Comparison of ENCODE assay signal across 16 cellular contexts in genomic region chr2:235389626-235390025, GRCh38.
DNase-seq lines count a peak whose midpoint lies in the region; ATAC-seq and TF ChIP-seq lines count a peak whose summit lies in the region.
"Had no signal": no experiment of that assay in that cellular context is flagged by ENCODE, and none has a peak within 500 bp of the region (broad histone marks: within the 10 kb centered on the region; RNA-seq: fewer than 3 reads in every experiment).

No MANE protein-coding gene starts in this region.

- POLR2A ChIA-PET in OCI-LY7 (lab: Charles Lee), result interaction anchor here (0.7 kb wide), 1 partner anchor 1006 kb away, joined by 3 read pairs; no protein-coding TSS in a partner anchor

- TF ChIP-seq CTCF in GM12865 (IDR thresholded peaks at IDR 0.05; ENCODE audit: insufficient read depth, low read depth, low read length, missing control alignments) (no peak), OCI-LY7 (conservative IDR thresholded peaks at IDR 0.05; ENCODE audit: low read length) (no peak), osteoblast (IDR thresholded peaks at IDR 0.05; ENCODE audit: extremely low read depth, low read depth, low read length) (no peak)

- peak; percentile 10 for DNase-seq in GM12865 (ENCODE audit: low read depth)
- no peak for DNase-seq in OCI-LY7 (ENCODE audit: low spot score)
- no peak for DNase-seq in osteoblast (ENCODE audit: insufficient read length, low spot score, missing footprints)
- no peak for DNase-seq in effector CD8-positive, alpha-beta T cell (lab: John Stamatoyannopoulos, UW)
- DNase-seq: 8988T; CD4-positive, alpha-beta memory T cell; DMS153; GDM1; H7; HFFc6 had no signal

- H4K20me1 ChIP-seq in BLaER1, result 0 out of 2 replicates have a peak, but pooled peaks cover 14% of the 10 kb centered on the region
- no peaks in the 10 kb centered on the region for H4K20me1 ChIP-seq in OCI-LY7 (ENCODE audit: insufficient read depth, low read length)
- H4K20me1 ChIP-seq in osteoblast (ENCODE audit: insufficient read depth, low read length), result no peaks in the 10 kb centered on the region

- intact Hi-C loops in OCI-LY7 (cut with micrococcal nuclease; ENCODE audit: unreplicated experiment), result no loop called here

- H3K9me3 ChIP-seq in BLaER1, result no peaks in the 10 kb centered on the region
- no peaks in the 10 kb centered on the region for H3K9me3 ChIP-seq in OCI-LY7 (ENCODE audit: low read length)
- H3K9me3 ChIP-seq in osteoblast (ENCODE audit: low read depth, low read length), result no peaks in the 10 kb centered on the region

- ATAC-seq in HG02571 (IDR thresholded peaks at IDR 0.05; ENCODE audit: unreplicated experiment), result no peak
- ATAC-seq in HG03439 (IDR thresholded peaks at IDR 0.05; ENCODE audit: unreplicated experiment), result no peak
- ATAC-seq: GM23338, HCT116 had no signal

- H3K27me3 ChIP-seq in BLaER1 (no peaks in the 10 kb centered on the region), osteoblast (ENCODE audit: insufficient read depth, low read length) (no peaks in the 10 kb centered on the region)

- H3K4me3 ChIP-seq in BLaER1, result no peak overlapping the region
- no peak overlapping the region for H3K4me3 ChIP-seq in GM12865 (ENCODE audit: low read depth, low read length)
- no peak overlapping the region for H3K4me3 ChIP-seq in OCI-LY7 (ENCODE audit: low read depth, low read length, poor library complexity, severe bottlenecking)
- no peak overlapping the region for H3K4me3 ChIP-seq in osteoblast (ENCODE audit: insufficient read depth, low read length)
- H3K4me3 ChIP-seq: GM23338 had no signal

- no TSS peak for BruUV-seq in OCI-LY7 (replicated peaks; lab: Mats Ljungman, UMichigan)

- peak overlapping the region; percentile 52 for H2AFZ ChIP-seq in OCI-LY7 (ENCODE audit: low read length)
- peak overlapping the region; percentile 73 for H2AFZ ChIP-seq in osteoblast (ENCODE audit: low read length)
- H2AFZ ChIP-seq: GM23338 had no signal

- no peaks in the 10 kb centered on the region for H3K36me3 ChIP-seq in BLaER1
- H3K36me3 ChIP-seq in OCI-LY7 (ENCODE audit: insufficient read depth, low read length), result no peaks in the 10 kb centered on the region
- no peaks in the 10 kb centered on the region for H3K36me3 ChIP-seq in osteoblast (ENCODE audit: insufficient read depth, low read length)

- H3K9me2 ChIP-seq in OCI-LY7 (ENCODE audit: insufficient read depth, low read length), result no peaks in the 10 kb centered on the region

- CTCF ChIA-PET in OCI-LY7 (lab: Charles Lee; ENCODE audit: unreplicated experiment), result no interaction called here

- peaks cover 38% of the 10 kb centered on the region for H3K4me1 ChIP-seq in BLaER1
- H3K4me1 ChIP-seq in OCI-LY7 (ENCODE audit: insufficient read depth, low read length, poor library complexity, severe bottlenecking), result no peaks in the 10 kb centered on the region
- peaks cover 21% of the 10 kb centered on the region for H3K4me1 ChIP-seq in osteoblast (ENCODE audit: insufficient read depth, low read length)

- no peak overlapping the region for H3K27ac ChIP-seq in BLaER1
- H3K27ac ChIP-seq in OCI-LY7 (ENCODE audit: low read depth, low read length, poor library complexity, severe bottlenecking), result no peak overlapping the region
- H3K27ac ChIP-seq in osteoblast (ENCODE audit: low read depth, low read length), result peak overlapping the region; percentile 61
- H3K27ac ChIP-seq: C4-2B had no signal

- no peaks in the 10 kb centered on the region for H3K79me2 ChIP-seq in OCI-LY7 (ENCODE audit: insufficient read depth, low read depth, low read length)
- H3K79me2 ChIP-seq in osteoblast (ENCODE audit: insufficient read depth, low read length), result no peaks in the 10 kb centered on the region

- H3K4me2 ChIP-seq in BLaER1 (peak overlapping the region; percentile 96), OCI-LY7 (ENCODE audit: low read length) (no peak overlapping the region), osteoblast (ENCODE audit: insufficient read depth, low read length) (no peak overlapping the region)
- H3K4me2 ChIP-seq: GM23338 had no signal

- no peak overlapping the region for H3K9ac ChIP-seq in BLaER1
